In the genomic region with DNA sequence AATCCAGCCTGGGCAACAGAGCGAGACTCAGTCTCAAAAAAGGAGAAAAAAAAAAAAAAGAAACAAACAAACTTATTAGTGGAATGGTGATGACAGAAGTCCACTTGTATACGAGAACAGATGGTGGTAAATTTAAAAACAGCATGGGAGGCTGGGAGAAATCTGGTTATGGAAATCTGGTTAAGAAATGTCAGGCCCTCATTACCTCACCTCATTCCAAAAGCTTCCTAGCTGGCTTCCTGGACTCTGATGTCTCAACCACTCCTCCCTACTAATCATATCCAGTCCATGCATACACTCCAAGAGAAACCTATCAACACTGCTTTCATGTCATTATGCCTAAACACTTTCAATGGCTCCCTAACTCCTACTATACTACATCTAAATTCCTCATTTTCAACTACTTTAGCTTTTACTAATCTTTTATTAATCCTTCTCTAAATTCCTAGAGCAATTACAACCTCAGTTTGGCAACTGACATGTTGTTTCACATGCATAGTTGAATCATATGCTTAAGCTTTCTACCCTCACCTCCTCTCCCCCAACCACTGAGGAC, we compare ENCODE assay signal across 15 cellular contexts. TPM values are rescaled to one million over a fixed set of nuclear protein-coding genes. Genes with fewer than 3 reads are reported as not detected.
DNase-seq lines count a peak whose midpoint lies in the region; ATAC-seq and TF ChIP-seq lines count a peak whose summit lies in the region.
"Had no signal": no experiment of that assay in that cellular context is flagged by ENCODE, and none has a peak within 500 bp of the region (broad histone marks: within the 10 kb centered on the region; RNA-seq: fewer than 3 reads in every experiment).

No MANE protein-coding gene starts in this region.

- no peaks in the 10 kb centered on the region for H3K9me3 ChIP-seq in SJCRH30 (replicated peaks)
- H3K9me3 ChIP-seq: ovary, tibial artery had no signal

- no peak overlapping the region for H3K4me3 Mint-ChIP-seq in MCF 10A (ENCODE audit: unreplicated experiment)
- H3K4me3 Mint-ChIP-seq: activated CD4-positive, alpha-beta T cell treated with anti-CD3 and anti-CD28 coated beads, Interleukin-2, amount 10 ng/mL, durations not matched to agents 7 days and 5 days; activated naive CD8-positive, alpha-beta T cell treated with anti-CD3 and anti-CD28 coated beads for 36 hours had no signal

- peaks cover 4% of the 10 kb centered on the region for H3K4me1 ChIP-seq in SJCRH30

- H3K27me3 ChIP-seq in SJCRH30, result no peaks in the 10 kb centered on the region
- H3K27me3 ChIP-seq: ovary, tibial artery had no signal

- CTCF ChIA-PET in MCF 10A (lab: Yijun Ruan, JAX), result interaction anchor here (0.6 kb wide), 1 partner anchor 1525 kb away, joined by 6 read pairs; no protein-coding TSS in a partner anchor

- H3K4me3 ChIP-seq in SJCRH30, result no peak overlapping the region
- H3K4me3 ChIP-seq: ovary, tibial artery had no signal

- POLR2A ChIA-PET in MCF 10A (lab: Yijun Ruan, JAX), result interaction anchor here (1.0 to 1.1 kb wide), 4 partner anchors 13 to 52 kb away, joined by 3 to 4 read pairs (median 4); a partner anchor contains a TSS

- intact Hi-C loops in MCF 10A (cut with micrococcal nuclease), result loop anchor here (5.0 kb wide), 1 partner anchor 70 kb away; no protein-coding TSS in a partner anchor

- H3K9me3 Mint-ChIP-seq in MCF 10A (ENCODE audit: unreplicated experiment), result no peaks in the 10 kb centered on the region
- H3K9me3 Mint-ChIP-seq: activated CD4-positive, alpha-beta T cell treated with anti-CD3 and anti-CD28 coated beads, Interleukin-2, amount 10 ng/mL, durations not matched to agents 7 days and 5 days; activated naive CD8-positive, alpha-beta T cell treated with anti-CD3 and anti-CD28 coated beads for 36 hours; IgD-negative memory B cell had no signal

- no TSS peak for BruUV-seq in MCF 10A (replicated peaks; lab: Mats Ljungman, UMichigan)

- H3K36me3 ChIP-seq in SJCRH30, result peaks cover 14% of the 10 kb centered on the region
- H3K36me3 ChIP-seq: ovary had no signal

- ATAC-seq in GM21723 (IDR thresholded peaks at IDR 0.05; ENCODE audit: unreplicated experiment), result no peak

- DNase-seq in AG08395 (ENCODE audit: low spot score) (peak; percentile 72), HCEC 1CT (peak; percentile 74), MCF 10A (ENCODE audit: unreplicated experiment) (peak; percentile 57), iris pigment epithelial cell (ENCODE audit: low read depth) (peak; percentile 82), SJCRH30 (no peak), GM10266 (ENCODE audit: extremely low spot score) (no peak), T-helper 1 cell (no peak)
- DNase-seq: activated CD4-positive, alpha-beta T cell treated with anti-CD3 and anti-CD28 coated beads, Interleukin-2, amount 10 ng/mL, durations not matched to agents 7 days and 5 days; activated naive CD8-positive, alpha-beta T cell treated with anti-CD3 and anti-CD28 coated beads for 36 hours; COR-L47; NCI-H345; ovary; tibial artery had no signal

- peaks cover 28% of the 10 kb centered on the region for H3K4me1 Mint-ChIP-seq in MCF 10A (ENCODE audit: insufficient read depth, unreplicated experiment)

- no peak for TF ChIP-seq CTCF in MCF 10A (IDR thresholded peaks at IDR 0.05; ENCODE audit: unreplicated experiment)
- TF ChIP-seq CTCF in GM10266 (IDR thresholded peaks at IDR 0.05; ENCODE audit: control insufficient read depth, insufficient read depth, low read depth, missing control alignments), result no peak

- peak overlapping the region; percentile 6 for H3K27ac Mint-ChIP-seq in MCF 10A (ENCODE audit: low read depth, unreplicated experiment)
- H3K27ac Mint-ChIP-seq: activated CD4-positive, alpha-beta T cell treated with anti-CD3 and anti-CD28 coated beads, Interleukin-2, amount 10 ng/mL, durations not matched to agents 7 days and 5 days had no signal

- no peak overlapping the region for H3K27ac ChIP-seq in SJCRH30
- H3K27ac ChIP-seq: ovary, tibial artery had no signal

- peaks cover 13% of the 10 kb centered on the region for H3K36me3 Mint-ChIP-seq in MCF 10A (ENCODE audit: insufficient read depth, unreplicated experiment)

- no peaks in the 10 kb centered on the region for H3K27me3 Mint-ChIP-seq in MCF 10A (ENCODE audit: insufficient read depth, unreplicated experiment)
- H3K27me3 Mint-ChIP-seq: activated CD4-positive, alpha-beta T cell treated with anti-CD3 and anti-CD28 coated beads, Interleukin-2, amount 10 ng/mL, durations not matched to agents 7 days and 5 days; activated naive CD8-positive, alpha-beta T cell treated with anti-CD3 and anti-CD28 coated beads for 36 hours; IgD-negative memory B cell had no signal

RNA-seq across cellular contexts. Expression of a gene that starts 52.9 kb away (rescaled TPM):
- 42.2 and 43.7 TPM in 2 replicates for total RNA-seq in MCF 10A (2022)
- 66.5 and 79.1 TPM in 2 replicates for total RNA-seq in SJCRH30 (2014; rRNA removed; shearing (Covaris generic))

Comparison
In these comparisons a context has a peak if more than half of its experiments do, and no peak if none do; other contexts are left out.
1. DNase-seq: peak in AG08395 (single experiment), HCEC 1CT (single experiment), MCF 10A (single experiment) and iris pigment epithelial cell (single experiment); none in SJCRH30 (0 of 2), GM10266 (single experiment) and T-helper 1 cell (0 of 5).